In the genomic region with DNA sequence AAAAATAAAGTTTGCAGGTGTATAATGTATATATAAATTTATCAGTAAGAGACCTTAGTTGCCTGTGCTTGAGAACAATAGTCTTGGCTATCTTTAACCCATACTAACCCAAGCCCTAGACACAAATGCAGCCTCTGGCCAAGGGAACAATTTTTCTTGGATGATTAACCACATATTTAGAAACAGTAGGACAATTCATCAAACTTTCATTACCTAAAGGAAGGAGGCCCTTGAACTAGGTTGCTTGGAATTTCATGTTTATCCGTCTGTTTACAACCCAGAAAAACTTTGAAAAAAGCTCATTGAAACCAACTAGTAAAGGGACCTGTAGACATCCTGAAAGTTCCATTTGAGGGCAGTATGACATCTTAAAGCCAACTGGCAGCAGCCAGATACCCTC, we compare ENCODE assay signal across 8 cellular contexts.
"Had no signal": no experiment of that assay in that cellular context is flagged by ENCODE, and none has a peak within 500 bp of the region (broad histone marks: within the 10 kb centered on the region; RNA-seq: fewer than 3 reads in every experiment).

No MANE protein-coding gene starts in this region.

- FAIRE-seq: H1, H54, HTR-8/SVneo, K562 had no signal

- H3K9me3 Mint-ChIP-seq: GM23338, H9 had no signal

- H3K4me3 Mint-ChIP-seq: GM23338, H9 had no signal

- H3K4me3 ChIP-seq: GM23338, K562 had no signal

- DNase-seq: H9, HCEC 1CT, IMR-90 had no signal

- H3K4me1 Mint-ChIP-seq: GM23338, H9 had no signal

- ATAC-seq: GM23338, K562 had no signal

- H3K27ac Mint-ChIP-seq: GM23338, H9 had no signal
